1 cellular context compared by ENCODE assay signal in the genomic region with DNA sequence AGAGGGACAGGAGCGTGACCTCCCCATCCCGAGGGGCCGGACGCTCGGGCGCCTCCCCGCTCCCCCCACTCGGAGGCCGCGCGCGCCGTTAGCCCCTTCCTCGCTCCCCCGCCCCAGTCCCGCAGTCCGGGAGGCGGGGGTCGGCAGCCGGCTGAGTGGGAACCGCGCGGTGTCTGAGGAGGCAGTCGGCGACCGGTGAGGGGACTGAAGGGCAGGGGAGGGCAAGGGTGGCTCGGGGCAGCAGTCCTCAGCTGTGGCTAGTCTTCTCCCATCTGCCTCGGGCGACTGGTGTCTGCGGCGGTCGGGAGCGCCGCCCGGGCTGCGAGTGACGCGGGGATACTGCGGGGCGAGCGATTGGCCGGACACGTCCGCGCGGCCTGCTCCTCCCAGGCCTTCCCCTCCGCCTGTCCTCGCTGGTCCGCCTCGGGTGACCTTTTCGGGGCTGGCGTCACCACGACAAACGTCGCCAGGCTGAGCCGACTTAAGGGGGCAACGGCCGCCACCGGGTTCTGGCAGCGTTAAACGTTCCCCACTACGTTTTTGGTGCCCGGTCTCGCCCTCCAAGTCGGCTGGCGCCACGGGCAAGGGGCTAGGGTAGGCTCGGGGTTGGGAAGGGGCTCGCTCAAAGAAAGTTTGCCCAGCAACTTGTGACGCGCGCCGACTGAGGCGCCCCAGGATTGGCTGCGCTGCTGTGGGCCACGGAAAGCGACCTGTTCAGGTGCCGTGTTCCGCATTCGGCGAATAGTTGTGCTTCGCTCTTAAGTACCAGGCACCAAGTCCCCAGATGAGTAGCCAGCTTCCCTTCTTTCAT.
TF ChIP-seq lines count a peak whose summit lies in the region.

No MANE protein-coding gene starts in this region.

TF ChIP-seq in HepG2, 621 proteins besides CTCF, POLR2A, EP300 and RAD21 (continued from another document and continues in another):
- TF ChIP-seq NR2C2 (CRISPR knock-in tag; IDR thresholded peaks at IDR 0.05; ENCODE audit: borderline replicate concordance) = peak; percentile 89
- TF ChIP-seq CENPT (CRISPR knock-in tag; IDR thresholded peaks at IDR 0.05; ENCODE audit: low read depth) = no peak
- TF ChIP-seq NKX3-1 (CRISPR knock-in tag; IDR thresholded peaks at IDR 0.05) = peak; percentile 40
- TF ChIP-seq CBX5 (CRISPR knock-in tag; IDR thresholded peaks at IDR 0.05; ENCODE audit: borderline replicate concordance) = no peak
- peak; percentile 21 for TF ChIP-seq IRF9 (CRISPR knock-in tag; IDR thresholded peaks at IDR 0.05; ENCODE audit: borderline replicate concordance)
- TF ChIP-seq TBX2 (CRISPR knock-in tag; IDR thresholded peaks at IDR 0.05; ENCODE audit: borderline replicate concordance) = peak; percentile 57; the same call in 1 of the 2 replicates
- TF ChIP-seq KDM6A (CRISPR knock-in tag; IDR thresholded peaks at IDR 0.05; ENCODE audit: low read depth) = no peak
- TF ChIP-seq, protein P1, sequence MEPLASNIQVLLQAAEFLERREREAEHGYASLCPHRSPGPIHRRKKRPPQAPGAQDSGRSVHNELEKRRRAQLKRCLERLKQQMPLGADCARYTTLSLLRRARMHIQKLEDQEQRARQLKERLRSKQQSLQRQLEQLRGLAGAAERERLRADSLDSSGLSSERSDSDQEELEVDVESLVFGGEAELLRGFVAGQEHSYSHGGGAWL (CRISPR knock-in tag; IDR thresholded peaks at IDR 0.05) = peak; percentile 49; the same call in 1 of the 2 replicates
- no peak for TF ChIP-seq ZNF746 (CRISPR knock-in tag; IDR thresholded peaks at IDR 0.05)
- TF ChIP-seq REST (IDR thresholded peaks at IDR 0.05; ENCODE audit: borderline replicate concordance in 1 of 2, low read depth in 1 of 2, low read length in 2 of 2) = no peak; a peak in 1 of 4 replicates
- TF ChIP-seq HNF1B (CRISPR knock-in tag; IDR thresholded peaks at IDR 0.05) = no peak; the same call in 1 of the 2 replicates
- TF ChIP-seq JDP2 (CRISPR knock-in tag; IDR thresholded peaks at IDR 0.05; ENCODE audit: borderline replicate concordance) = no peak
- TF ChIP-seq ARID4A (CRISPR knock-in tag; IDR thresholded peaks at IDR 0.05; ENCODE audit: borderline replicate concordance) = peak; percentile 83
- TF ChIP-seq MAFG (CRISPR knock-in tag; IDR thresholded peaks at IDR 0.05) = no peak
- peak; percentile 96 for TF ChIP-seq ZNF740 (CRISPR knock-in tag; IDR thresholded peaks at IDR 0.05)
- TF ChIP-seq TSC22D2 (CRISPR knock-in tag; IDR thresholded peaks at IDR 0.05; ENCODE audit: borderline replicate concordance) = 0 out of 2 replicates have a peak, but pooled peaks have one; percentile 51
- no peak for TF ChIP-seq RAD51 (IDR thresholded peaks at IDR 0.05; ENCODE audit: borderline replicate concordance)
- TF ChIP-seq ZNF224 (CRISPR knock-in tag; IDR thresholded peaks at IDR 0.05) = no peak
- TF ChIP-seq ESRRA (CRISPR knock-in tag; IDR thresholded peaks at IDR 0.05; ENCODE audit: low read depth) = peak; percentile 54
- no peak for TF ChIP-seq ZMYM2 (CRISPR knock-in tag; IDR thresholded peaks at IDR 0.05)
- TF ChIP-seq SNAI1 (CRISPR knock-in tag; IDR thresholded peaks at IDR 0.05; ENCODE audit: borderline replicate concordance) = no peak
- TF ChIP-seq ATF5 (CRISPR knock-in tag; IDR thresholded peaks at IDR 0.05; ENCODE audit: low read depth) = no peak
- TF ChIP-seq ZNF34 (CRISPR knock-in tag; IDR thresholded peaks at IDR 0.05; ENCODE audit: borderline replicate concordance) = peak; percentile 26; the same call in 1 of the 2 replicates
- peak; percentile 97 for TF ChIP-seq CREM (IDR thresholded peaks at IDR 0.05)
- peak; percentile 51; the same call in 1 of the 2 replicates for TF ChIP-seq CREM (CRISPR knock-in tag; IDR thresholded peaks at IDR 0.05)
- TF ChIP-seq, protein P2, sequence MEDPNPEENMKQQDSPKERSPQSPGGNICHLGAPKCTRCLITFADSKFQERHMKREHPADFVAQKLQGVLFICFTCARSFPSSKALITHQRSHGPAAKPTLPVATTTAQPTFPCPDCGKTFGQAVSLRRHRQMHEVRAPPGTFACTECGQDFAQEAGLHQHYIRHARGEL (CRISPR knock-in tag; IDR thresholded peaks at IDR 0.05) = peak; percentile 68; the same call in 1 of the 2 replicates
- TF ChIP-seq KLF11 (CRISPR knock-in tag; IDR thresholded peaks at IDR 0.05) = no peak
- TF ChIP-seq, protein P3, sequence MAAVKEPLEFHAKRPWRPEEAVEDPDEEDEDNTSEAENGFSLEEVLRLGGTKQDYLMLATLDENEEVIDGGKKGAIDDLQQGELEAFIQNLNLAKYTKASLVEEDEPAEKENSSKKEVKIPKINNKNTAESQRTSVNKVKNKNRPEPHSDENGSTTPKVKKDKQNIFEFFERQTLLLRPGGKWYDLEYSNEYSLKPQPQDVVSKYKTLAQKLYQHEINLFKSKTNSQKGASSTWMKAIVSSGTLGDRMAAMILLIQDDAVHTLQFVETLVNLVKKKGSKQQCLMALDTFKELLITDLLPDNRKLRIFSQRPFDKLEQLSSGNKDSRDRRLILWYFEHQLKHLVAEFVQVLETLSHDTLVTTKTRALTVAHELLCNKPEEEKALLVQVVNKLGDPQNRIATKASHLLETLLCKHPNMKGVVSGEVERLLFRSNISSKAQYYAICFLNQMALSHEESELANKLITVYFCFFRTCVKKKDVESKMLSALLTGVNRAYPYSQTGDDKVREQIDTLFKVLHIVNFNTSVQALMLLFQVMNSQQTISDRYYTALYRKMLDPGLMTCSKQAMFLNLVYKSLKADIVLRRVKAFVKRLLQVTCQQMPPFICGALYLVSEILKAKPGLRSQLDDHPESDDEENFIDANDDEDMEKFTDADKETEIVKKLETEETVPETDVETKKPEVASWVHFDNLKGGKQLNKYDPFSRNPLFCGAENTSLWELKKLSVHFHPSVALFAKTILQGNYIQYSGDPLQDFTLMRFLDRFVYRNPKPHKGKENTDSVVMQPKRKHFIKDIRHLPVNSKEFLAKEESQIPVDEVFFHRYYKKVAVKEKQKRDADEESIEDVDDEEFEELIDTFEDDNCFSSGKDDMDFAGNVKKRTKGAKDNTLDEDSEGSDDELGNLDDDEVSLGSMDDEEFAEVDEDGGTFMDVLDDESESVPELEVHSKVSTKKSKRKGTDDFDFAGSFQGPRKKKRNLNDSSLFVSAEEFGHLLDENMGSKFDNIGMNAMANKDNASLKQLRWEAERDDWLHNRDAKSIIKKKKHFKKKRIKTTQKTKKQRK (IDR thresholded peaks at IDR 0.05; ENCODE audit: low read length) = no peak
- TF ChIP-seq EHMT2 (IDR thresholded peaks at IDR 0.05; ENCODE audit: borderline replicate concordance, low read depth, low read length) = no peak
- TF ChIP-seq, protein P4, sequence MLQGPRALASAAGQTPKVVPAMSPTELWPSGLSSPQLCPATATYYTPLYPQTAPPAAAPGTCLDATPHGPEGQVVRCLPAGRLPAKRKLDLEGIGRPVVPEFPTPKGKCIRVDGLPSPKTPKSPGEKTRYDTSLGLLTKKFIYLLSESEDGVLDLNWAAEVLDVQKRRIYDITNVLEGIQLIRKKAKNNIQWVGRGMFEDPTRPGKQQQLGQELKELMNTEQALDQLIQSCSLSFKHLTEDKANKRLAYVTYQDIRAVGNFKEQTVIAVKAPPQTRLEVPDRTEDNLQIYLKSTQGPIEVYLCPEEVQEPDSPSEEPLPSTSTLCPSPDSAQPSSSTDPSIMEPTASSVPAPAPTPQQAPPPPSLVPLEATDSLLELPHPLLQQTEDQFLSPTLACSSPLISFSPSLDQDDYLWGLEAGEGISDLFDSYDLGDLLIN (CRISPR knock-in tag; IDR thresholded peaks at IDR 0.05; ENCODE audit: borderline replicate concordance) = 0 out of 2 replicates have a peak, but pooled peaks have one; percentile 25
- TF ChIP-seq, protein P5, sequence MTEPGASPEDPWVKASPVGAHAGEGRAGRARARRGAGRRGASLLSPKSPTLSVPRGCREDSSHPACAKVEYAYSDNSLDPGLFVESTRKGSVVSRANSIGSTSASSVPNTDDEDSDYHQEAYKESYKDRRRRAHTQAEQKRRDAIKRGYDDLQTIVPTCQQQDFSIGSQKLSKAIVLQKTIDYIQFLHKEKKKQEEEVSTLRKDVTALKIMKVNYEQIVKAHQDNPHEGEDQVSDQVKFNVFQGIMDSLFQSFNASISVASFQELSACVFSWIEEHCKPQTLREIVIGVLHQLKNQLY (CRISPR knock-in tag; IDR thresholded peaks at IDR 0.05) = no peak
- no peak for TF ChIP-seq SNAPC2 (CRISPR knock-in tag; IDR thresholded peaks at IDR 0.05)
- no peak for TF ChIP-seq HNRNPUL1 (IDR thresholded peaks at IDR 0.05; ENCODE audit: low read depth, low read length)
